In genomic region chr3:114634635-114635034, GRCh38 we compare ENCODE assay signal across 9 cellular contexts.
"Had no signal": no experiment of that assay in that cellular context is flagged by ENCODE, and none has a peak within 500 bp of the region (broad histone marks: within the 10 kb centered on the region; RNA-seq: fewer than 3 reads in every experiment).

No MANE protein-coding gene starts in this region.

- H3K27ac Mint-ChIP-seq: HFFc6 had no signal

- ATAC-seq: HCT116, K562 had no signal

- H3K4me3 ChIP-seq: GM23248, HAP-1, K562 had no signal

- H3K4me3 Mint-ChIP-seq: HFFc6 had no signal

- DNase-seq: GM23248, GOT3, H7, HFFc6, IMR-90 had no signal

- H3K36me3 ChIP-seq: HAP-1 had no signal

- H3K27ac ChIP-seq: GM23248, HL-60 had no signal
